In genomic region chr13:95245072-95245471, GRCh38 we compare ENCODE assay signal across 18 cellular contexts. TPM values are rescaled to one million over a fixed set of nuclear protein-coding genes. Genes with fewer than 3 reads are reported as not detected.
DNase-seq lines count a peak whose midpoint lies in the region; ATAC-seq and TF ChIP-seq lines count a peak whose summit lies in the region.
"Had no signal": no experiment of that assay in that cellular context is flagged by ENCODE, and none has a peak within 500 bp of the region (broad histone marks: within the 10 kb centered on the region; RNA-seq: fewer than 3 reads in every experiment).

No MANE protein-coding gene starts in this region.

- H3K4me1 Mint-ChIP-seq in CD4-positive, CD25-positive, alpha-beta regulatory T cell: peaks cover 0 to 14% (median 2%) of the 10 kb centered on the region in 4 donors
- peaks cover 10% of the 10 kb centered on the region for H3K4me1 Mint-ChIP-seq in CD4-positive, alpha-beta T cell (ENCODE audit: low read depth)

- peaks cover 3% of the 10 kb centered on the region for H3K36me3 ChIP-seq in CD4-positive, CD25-positive, alpha-beta regulatory T cell (ENCODE audit: control insufficient read depth, insufficient read depth, low read length)
- H3K36me3 ChIP-seq: prostate gland had no signal

- POLR2A ChIA-PET in CD4-positive, alpha-beta T cell (lab: Charles Lee): no interaction called here

- intact Hi-C loops in CD4-positive, alpha-beta T cell (cut with DNase I, micrococcal nuclease): no loop called here

- ATAC-seq in CD4-positive, CD25-positive, alpha-beta regulatory T cell (ENCODE audit: low read depth in 2 of 2): no peak
- peak; percentile 48 for ATAC-seq in GM19467 (IDR thresholded peaks at IDR 0.05; ENCODE audit: unreplicated experiment)
- peak; percentile 60 for ATAC-seq in HG02852 (IDR thresholded peaks at IDR 0.05; ENCODE audit: unreplicated experiment)
- ATAC-seq in GM18861 (IDR thresholded peaks at IDR 0.05; ENCODE audit: unreplicated experiment): no peak
- ATAC-seq in CD4-positive, alpha-beta T cell (ENCODE audit: poor library complexity): no peak
- ATAC-seq: activated T-cell treated with anti-CD3 and anti-CD28 coated beads, Interleukin-2, amount 50 U/mL, for 4 hours had no signal

- no peak overlapping the region for H3K27ac ChIP-seq in CD4-positive, CD25-positive, alpha-beta regulatory T cell (ENCODE audit: insufficient read depth, low read length, poor library complexity, severe bottlenecking)
- no peak overlapping the region for H3K27ac ChIP-seq in CD4-positive, alpha-beta T cell (ENCODE audit: low read depth, low read length)
- H3K27ac ChIP-seq: heart right ventricle had no signal

- peak overlapping the region in 2 of 3 donors; percentile 4 to 78 for H3K27ac Mint-ChIP-seq in CD4-positive, CD25-positive, alpha-beta regulatory T cell
- no peak overlapping the region for H3K27ac Mint-ChIP-seq in CD4-positive, alpha-beta T cell
- H3K27ac Mint-ChIP-seq: type B pancreatic cell had no signal

- no peak for DNase-seq in CD4-positive, CD25-positive, alpha-beta regulatory T cell
- DNase-seq in MV-4-11 (lab: John Stamatoyannopoulos, UW) (peak; percentile 44), AG08396 (ENCODE audit: low spot score) (no peak)
- no peak for DNase-seq in CD4-positive, alpha-beta T cell
- DNase-seq in NK-92 treated with Interleukin-12 subunit alpha and Interleukin-12 subunit beta, amount 100 ng/mL, for 24 hours (lab: John Stamatoyannopoulos, UW): no peak
- DNase-seq: activated T-cell treated with anti-CD3 and anti-CD28 coated beads, Interleukin-2, amount 50 U/mL, for 4 hours; DMS53; erythroblast; heart right ventricle; NCI-H1105; NCI-H446; stimulated activated CD8-positive, alpha-beta memory T cell treated with anti-CD3 and anti-CD28 coated beads, Interleukin-4, amount 100 ng/mL, for 48 hours; T-helper 1 cell had no signal

- H3K9me3 ChIP-seq in CD4-positive, CD25-positive, alpha-beta regulatory T cell (ENCODE audit: control insufficient read depth in 2 of 2, low read length in 2 of 2): no peaks in the 10 kb centered on the region
- no peaks in the 10 kb centered on the region for H3K9me3 ChIP-seq in CD4-positive, alpha-beta T cell (ENCODE audit: control insufficient read depth, low read length)
- H3K9me3 ChIP-seq: heart right ventricle, prostate gland had no signal

- H3K27me3 Mint-ChIP-seq in CD4-positive, CD25-positive, alpha-beta regulatory T cell: no peaks in the 10 kb centered on the region
- no peaks in the 10 kb centered on the region for H3K27me3 Mint-ChIP-seq in CD4-positive, alpha-beta T cell
- H3K27me3 Mint-ChIP-seq: type B pancreatic cell had no signal

- no peaks in the 10 kb centered on the region for H3K27me3 ChIP-seq in CD4-positive, CD25-positive, alpha-beta regulatory T cell (ENCODE audit: control insufficient read depth, insufficient read depth, low read length)
- H3K27me3 ChIP-seq in CD4-positive, alpha-beta T cell (ENCODE audit: control insufficient read depth, insufficient read depth, low read length): no peaks in the 10 kb centered on the region
- H3K27me3 ChIP-seq: heart right ventricle had no signal

- no peak for TF ChIP-seq CTCF in CD4-positive, alpha-beta T cell (IDR thresholded peaks at IDR 0.05)

- H3K4me3 ChIP-seq in CD4-positive, CD25-positive, alpha-beta regulatory T cell (ENCODE audit: low read depth, low read length): no peak overlapping the region
- H3K4me3 ChIP-seq: heart right ventricle, prostate gland had no signal

- no peak overlapping the region for H3K4me3 Mint-ChIP-seq in CD4-positive, CD25-positive, alpha-beta regulatory T cell
- H3K4me3 Mint-ChIP-seq in CD4-positive, alpha-beta T cell: no peak overlapping the region
- H3K4me3 Mint-ChIP-seq: activated T-cell treated with anti-CD3 and anti-CD28 coated beads, Interleukin-2, amount 50 U/mL, for 4 hours; type B pancreatic cell had no signal

- H3K4me1 ChIP-seq in CD4-positive, CD25-positive, alpha-beta regulatory T cell (ENCODE audit: control insufficient read depth, insufficient read depth, low read length, poor library complexity, severe bottlenecking): no peaks in the 10 kb centered on the region

- H3K9me3 Mint-ChIP-seq in CD4-positive, CD25-positive, alpha-beta regulatory T cell: no peaks in the 10 kb centered on the region
- H3K9me3 Mint-ChIP-seq in CD4-positive, alpha-beta T cell: no peaks in the 10 kb centered on the region
- H3K9me3 Mint-ChIP-seq: activated T-cell treated with anti-CD3 and anti-CD28 coated beads, Interleukin-2, amount 50 U/mL, for 4 hours; type B pancreatic cell had no signal

- H3K36me3 Mint-ChIP-seq in CD4-positive, CD25-positive, alpha-beta regulatory T cell: peaks cover 39% of the 10 kb centered on the region
- peaks cover 42% of the 10 kb centered on the region for H3K36me3 Mint-ChIP-seq in CD4-positive, alpha-beta T cell (ENCODE audit: low read depth)

- CTCF ChIA-PET in CD4-positive, alpha-beta T cell (lab: Charles Lee): no interaction called here

RNA-seq across cellular contexts. Expression of gene ABCC4, which starts 56.2 kb away (rescaled TPM):
- total RNA-seq in CD4-positive, CD25-positive, alpha-beta regulatory T cell: 13.2 TPM
- polyA plus RNA-seq in CD4-positive, CD25-positive, alpha-beta regulatory T cell: 1 to 10 TPM; 3.9 to 6.9 (median 5.9) TPM
- 1 to 10 TPM; 4.0 to 4.4 TPM for total RNA-seq in CD4-positive, alpha-beta T cell

Comparison
In these comparisons a context has a peak if more than half of its experiments do, and no peak if none do; other contexts are left out.
1. ATAC-seq: peak in GM19467 (single experiment) and HG02852 (single experiment); none in CD4-positive, CD25-positive, alpha-beta regulatory T cell (0 of 2), GM18861 (single experiment) and CD4-positive, alpha-beta T cell (single experiment).